In genomic region chr13:113299951-113300350, GRCh38 we compare ENCODE assay signal across 1 cellular context.
A peak's percentile ranks its signal among the peaks of the same experiment; 100 is the strongest.
TF ChIP-seq lines count a peak whose summit lies in the region.

No MANE protein-coding gene starts in this region.

TF ChIP-seq in HepG2, 621 proteins besides CTCF, POLR2A, EP300 and RAD21 (continued from another document and continues in another):
- TF ChIP-seq SKIL (CRISPR knock-in tag; IDR thresholded peaks at IDR 0.05; ENCODE audit: borderline replicate concordance) (no peak), ZNF33A (CRISPR knock-in tag; IDR thresholded peaks at IDR 0.05; ENCODE audit: borderline replicate concordance) (no peak), ZNF570 (CRISPR knock-in tag; IDR thresholded peaks at IDR 0.05; ENCODE audit: borderline replicate concordance) (no peak), FOXP4 (CRISPR knock-in tag; IDR thresholded peaks at IDR 0.05) (peak; percentile 49; the same call in 1 of the 2 replicates), DNMT3B (CRISPR knock-in tag; conservative IDR thresholded peaks at IDR 0.05) (0 out of 2 replicates have a peak, but pooled peaks have one; percentile 38), FOXK1 (CRISPR knock-in tag; IDR thresholded peaks at IDR 0.05; ENCODE audit: borderline replicate concordance, low read depth) (peak; percentile 48; the same call in 1 of the 2 replicates), BCL6 (CRISPR knock-in tag; IDR thresholded peaks at IDR 0.05) (peak; percentile 98), TFDP2 (CRISPR knock-in tag; IDR thresholded peaks at IDR 0.05) (no peak), HNF4A (CRISPR knock-in tag; IDR thresholded peaks at IDR 0.05) (peak; percentile 92), RBFOX2 (IDR thresholded peaks at IDR 0.05; ENCODE audit: low read depth, low read length) (no peak), SPEN (CRISPR knock-in tag; IDR thresholded peaks at IDR 0.05; ENCODE audit: low read depth) (no peak), TBX2 (CRISPR knock-in tag; IDR thresholded peaks at IDR 0.05; ENCODE audit: borderline replicate concordance) (peak; percentile 54; the same call in 1 of the 2 replicates), NONO (IDR thresholded peaks at IDR 0.05) (no peak), NONO (CRISPR knock-in tag; conservative IDR thresholded peaks at IDR 0.05) (0 out of 2 replicates have a peak, but pooled peaks have one; percentile 45), FOXK2 (IDR thresholded peaks at IDR 0.05) (no peak), THAP11 (CRISPR knock-in tag; IDR thresholded peaks at IDR 0.05) (0 out of 2 replicates have a peak, but pooled peaks have one; percentile 33), THAP9 (CRISPR knock-in tag; IDR thresholded peaks at IDR 0.05; ENCODE audit: borderline replicate concordance) (no peak), SMC3 (IDR thresholded peaks at IDR 0.05; ENCODE audit: low read length) (peak; percentile 42; the same call in 1 of the 2 replicates), SP1 (IDR thresholded peaks at IDR 0.05) (no peak), SP1 (CRISPR knock-in tag; IDR thresholded peaks at IDR 0.05) (no peak), ZNF746 (CRISPR knock-in tag; IDR thresholded peaks at IDR 0.05) (no peak), TAF15 (IDR thresholded peaks at IDR 0.05; ENCODE audit: low read depth, low read length, poor library complexity, severe bottlenecking) (no peak), FOXJ3 (CRISPR knock-in tag; IDR thresholded peaks at IDR 0.05; ENCODE audit: borderline replicate concordance) (0 out of 2 replicates have a peak, but pooled peaks have one; percentile 24), ISX (CRISPR knock-in tag; conservative IDR thresholded peaks at IDR 0.05) (no peak), POGK (CRISPR knock-in tag; conservative IDR thresholded peaks at IDR 0.05) (no peak), JUND (CRISPR knock-in tag; IDR thresholded peaks at IDR 0.05) (no peak), TGIF2 (CRISPR knock-in tag; IDR thresholded peaks at IDR 0.05) (peak; percentile 98), ZC3H13 (CRISPR knock-in tag; IDR thresholded peaks at IDR 0.05) (no peak), NKX3-1 (CRISPR knock-in tag; IDR thresholded peaks at IDR 0.05) (no peak; the same call in 1 of the 2 replicates), ZBTB20 (CRISPR knock-in tag; IDR thresholded peaks at IDR 0.05; ENCODE audit: borderline replicate concordance, low read depth) (no peak), ZNF331 (CRISPR knock-in tag; IDR thresholded peaks at IDR 0.05) (peak; percentile 87), MIER2 (CRISPR knock-in tag; IDR thresholded peaks at IDR 0.05) (no peak), SIN3A (IDR thresholded peaks at IDR 0.05; ENCODE audit: borderline replicate concordance, low read depth, low read length) (no peak), DZIP1 (CRISPR knock-in tag; IDR thresholded peaks at IDR 0.05) (no peak), LCORL (IDR thresholded peaks at IDR 0.05) (no peak), LCORL (CRISPR knock-in tag; IDR thresholded peaks at IDR 0.05) (no peak)
- TF ChIP-seq, protein P1, sequence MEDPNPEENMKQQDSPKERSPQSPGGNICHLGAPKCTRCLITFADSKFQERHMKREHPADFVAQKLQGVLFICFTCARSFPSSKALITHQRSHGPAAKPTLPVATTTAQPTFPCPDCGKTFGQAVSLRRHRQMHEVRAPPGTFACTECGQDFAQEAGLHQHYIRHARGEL (CRISPR knock-in tag; IDR thresholded peaks at IDR 0.05), result no peak
- TF ChIP-seq, protein P2, sequence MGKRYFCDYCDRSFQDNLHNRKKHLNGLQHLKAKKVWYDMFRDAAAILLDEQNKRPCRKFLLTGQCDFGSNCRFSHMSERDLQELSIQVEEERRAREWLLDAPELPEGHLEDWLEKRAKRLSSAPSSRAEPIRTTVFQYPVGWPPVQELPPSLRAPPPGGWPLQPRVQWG (CRISPR knock-in tag; IDR thresholded peaks at IDR 0.05; ENCODE audit: borderline replicate concordance, low read depth), result no peak
- TF ChIP-seq, protein P3, sequence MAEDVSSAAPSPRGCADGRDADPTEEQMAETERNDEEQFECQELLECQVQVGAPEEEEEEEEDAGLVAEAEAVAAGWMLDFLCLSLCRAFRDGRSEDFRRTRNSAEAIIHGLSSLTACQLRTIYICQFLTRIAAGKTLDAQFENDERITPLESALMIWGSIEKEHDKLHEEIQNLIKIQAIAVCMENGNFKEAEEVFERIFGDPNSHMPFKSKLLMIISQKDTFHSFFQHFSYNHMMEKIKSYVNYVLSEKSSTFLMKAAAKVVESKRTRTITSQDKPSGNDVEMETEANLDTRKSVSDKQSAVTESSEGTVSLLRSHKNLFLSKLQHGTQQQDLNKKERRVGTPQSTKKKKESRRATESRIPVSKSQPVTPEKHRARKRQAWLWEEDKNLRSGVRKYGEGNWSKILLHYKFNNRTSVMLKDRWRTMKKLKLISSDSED (CRISPR knock-in tag; IDR thresholded peaks at IDR 0.05), result no peak
- TF ChIP-seq, protein P4, sequence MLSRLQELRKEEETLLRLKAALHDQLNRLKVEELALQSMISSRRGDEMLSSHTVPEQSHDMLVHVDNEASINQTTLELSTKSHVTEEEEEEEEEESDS (CRISPR knock-in tag; IDR thresholded peaks at IDR 0.05; ENCODE audit: borderline replicate concordance), result no peak
- TF ChIP-seq, protein P5, sequence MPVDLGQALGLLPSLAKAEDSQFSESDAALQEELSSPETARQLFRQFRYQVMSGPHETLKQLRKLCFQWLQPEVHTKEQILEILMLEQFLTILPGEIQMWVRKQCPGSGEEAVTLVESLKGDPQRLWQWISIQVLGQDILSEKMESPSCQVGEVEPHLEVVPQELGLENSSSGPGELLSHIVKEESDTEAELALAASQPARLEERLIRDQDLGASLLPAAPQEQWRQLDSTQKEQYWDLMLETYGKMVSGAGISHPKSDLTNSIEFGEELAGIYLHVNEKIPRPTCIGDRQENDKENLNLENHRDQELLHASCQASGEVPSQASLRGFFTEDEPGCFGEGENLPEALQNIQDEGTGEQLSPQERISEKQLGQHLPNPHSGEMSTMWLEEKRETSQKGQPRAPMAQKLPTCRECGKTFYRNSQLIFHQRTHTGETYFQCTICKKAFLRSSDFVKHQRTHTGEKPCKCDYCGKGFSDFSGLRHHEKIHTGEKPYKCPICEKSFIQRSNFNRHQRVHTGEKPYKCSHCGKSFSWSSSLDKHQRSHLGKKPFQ (CRISPR knock-in tag; IDR thresholded peaks at IDR 0.05; ENCODE audit: insufficient replicate concordance), result no peak
- TF ChIP-seq, protein P6, sequence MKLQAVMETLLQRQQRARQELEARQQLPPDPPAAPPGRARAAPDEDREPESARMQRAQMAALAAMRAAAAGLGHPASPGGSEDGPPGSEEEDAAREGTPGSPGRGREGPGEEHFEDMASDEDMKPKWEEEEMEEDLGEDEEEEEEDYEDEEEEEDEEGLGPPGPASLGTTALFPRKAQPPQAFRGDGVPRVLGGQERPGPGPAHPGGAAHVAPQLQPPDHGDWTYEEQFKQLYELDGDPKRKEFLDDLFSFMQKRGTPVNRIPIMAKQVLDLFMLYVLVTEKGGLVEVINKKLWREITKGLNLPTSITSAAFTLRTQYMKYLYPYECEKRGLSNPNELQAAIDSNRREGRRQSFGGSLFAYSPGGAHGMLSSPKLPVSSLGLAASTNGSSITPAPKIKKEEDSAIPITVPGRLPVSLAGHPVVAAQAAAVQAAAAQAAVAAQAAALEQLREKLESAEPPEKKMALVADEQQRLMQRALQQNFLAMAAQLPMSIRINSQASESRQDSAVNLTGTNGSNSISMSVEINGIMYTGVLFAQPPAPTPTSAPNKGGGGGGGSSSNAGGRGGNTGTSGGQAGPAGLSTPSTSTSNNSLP (IDR thresholded peaks at IDR 0.05; ENCODE audit: low read depth, low read length), result peak; percentile 64; the same call in 1 of the 2 replicates
- TF ChIP-seq, protein P7, sequence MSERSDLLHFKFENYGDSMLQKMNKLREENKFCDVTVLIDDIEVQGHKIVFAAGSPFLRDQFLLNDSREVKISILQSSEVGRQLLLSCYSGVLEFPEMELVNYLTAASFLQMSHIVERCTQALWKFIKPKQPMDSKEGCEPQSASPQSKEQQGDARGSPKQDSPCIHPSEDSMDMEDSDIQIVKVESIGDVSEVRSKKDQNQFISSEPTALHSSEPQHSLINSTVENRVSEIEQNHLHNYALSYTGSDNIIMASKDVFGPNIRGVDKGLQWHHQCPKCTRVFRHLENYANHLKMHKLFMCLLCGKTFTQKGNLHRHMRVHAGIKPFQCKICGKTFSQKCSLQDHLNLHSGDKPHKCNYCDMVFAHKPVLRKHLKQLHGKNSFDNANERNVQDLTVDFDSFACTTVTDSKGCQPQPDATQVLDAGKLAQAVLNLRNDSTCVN (CRISPR knock-in tag; IDR thresholded peaks at IDR 0.05; ENCODE audit: borderline replicate concordance), result no peak
